In genomic region chr7:142808802-142809583, GRCh38 we compare ENCODE assay signal across 8 cellular contexts. TPM values are rescaled to one million over a fixed set of nuclear protein-coding genes. Genes with fewer than 3 reads are reported as not detected.
DNase-seq lines count a peak whose midpoint lies in the region; ATAC-seq and TF ChIP-seq lines count a peak whose summit lies in the region.

No MANE protein-coding gene starts in this region.

- in situ Hi-C loops in GM13977 (cut with MboI; ENCODE audit: low pct_unique_long_range_greater_than_20kb, low sequenced_read_pairs, unreplicated experiment) = no loop called here

- H3K4me2 ChIP-seq in OCI-LY7 (ENCODE audit: low read length) (peak overlapping the region; percentile 89), osteoblast (ENCODE audit: insufficient read depth, low read length) (no peak overlapping the region)

- POLR2A ChIA-PET in OCI-LY7 (lab: Charles Lee) = interaction anchor here (0.6 to 15.5 kb wide), 10 partner anchors 18 to 1663 kb away, joined by 3 to 666 read pairs (median 3); partner anchors contain the start of gene PRSS2

- no TSS peak for BruUV-seq in OCI-LY7 (replicated peaks; lab: Mats Ljungman, UMichigan)

- H4K20me1 ChIP-seq in OCI-LY7 (ENCODE audit: insufficient read depth, low read length) (no peaks in the 10 kb centered on the region), osteoblast (ENCODE audit: insufficient read depth, low read length) (no peaks in the 10 kb centered on the region)

- H3K79me2 ChIP-seq in OCI-LY7 (ENCODE audit: insufficient read depth, low read depth, low read length) (no peaks in the 10 kb centered on the region), osteoblast (ENCODE audit: insufficient read depth, low read length) (no peaks in the 10 kb centered on the region)

- no peak for TF ChIP-seq CTCF in GM13977 (IDR thresholded peaks at IDR 0.05; ENCODE audit: extremely low read depth, insufficient read depth, missing control alignments)
- TF ChIP-seq CTCF in OCI-LY7 (conservative IDR thresholded peaks at IDR 0.05; ENCODE audit: low read length) = no peak
- no peak for TF ChIP-seq CTCF in osteoblast (IDR thresholded peaks at IDR 0.05; ENCODE audit: extremely low read depth, low read depth, low read length)

- peaks cover 97% of the 10 kb centered on the region for H3K4me1 ChIP-seq in OCI-LY7 (ENCODE audit: insufficient read depth, low read length, poor library complexity, severe bottlenecking)
- H3K4me1 ChIP-seq in osteoblast (ENCODE audit: insufficient read depth, low read length) = peaks cover 38% of the 10 kb centered on the region

- DNase-seq in GM13977 (ENCODE audit: low spot score) = peak; percentile 73
- DNase-seq in OCI-LY7 (ENCODE audit: low spot score) = peak; percentile 99
- peak; percentile 97 for DNase-seq in activated gamma-delta T cell treated with Interleukin-2 at 50 U/mL for 16 hours
- DNase-seq in osteoblast (ENCODE audit: insufficient read length, low spot score, missing footprints) = no peak
- no peak for DNase-seq in NCI-H1436 (lab: John Stamatoyannopoulos, UW)
- no peak for DNase-seq in AML-193 (lab: John Stamatoyannopoulos, UW)
- no peak for DNase-seq in SK-N-DZ (ENCODE audit: low spot score)

- peaks cover under 1% of the 10 kb centered on the region for H3K27me3 ChIP-seq in osteoblast (ENCODE audit: insufficient read depth, low read length)

- intact Hi-C loops in OCI-LY7 (cut with micrococcal nuclease; ENCODE audit: unreplicated experiment) = loop anchor here (1.0 to 10.0 kb wide), 7 partner anchors 11 to 478 kb away; partner anchors contain the start of gene CASP2

- ATAC-seq in HG02571 (IDR thresholded peaks at IDR 0.05; ENCODE audit: unreplicated experiment) = peak; percentile 89

- H3K9me2 ChIP-seq in OCI-LY7 (ENCODE audit: insufficient read depth, low read length) = no peaks in the 10 kb centered on the region

- H2AFZ ChIP-seq in OCI-LY7 (ENCODE audit: low read length) = no peak overlapping the region
- H2AFZ ChIP-seq in osteoblast (ENCODE audit: low read length) = no peak overlapping the region

- peak overlapping the region; percentile 56 for H3K4me3 ChIP-seq in OCI-LY7 (ENCODE audit: low read depth, low read length, poor library complexity, severe bottlenecking)
- H3K4me3 ChIP-seq in osteoblast (ENCODE audit: insufficient read depth, low read length) = no peak overlapping the region

- H3K9me3 ChIP-seq in OCI-LY7 (ENCODE audit: low read length) = no peaks in the 10 kb centered on the region
- no peaks in the 10 kb centered on the region for H3K9me3 ChIP-seq in osteoblast (ENCODE audit: low read depth, low read length)

- CTCF ChIA-PET in OCI-LY7 (lab: Charles Lee; ENCODE audit: unreplicated experiment) = interaction anchor here (1.3 to 6.0 kb wide), 7 partner anchors 11 to 95 kb away, joined by 3 to 90 read pairs (median 16); no protein-coding TSS in a partner anchor

- H3K36me3 ChIP-seq in OCI-LY7 (ENCODE audit: insufficient read depth, low read length) = peaks cover 18% of the 10 kb centered on the region
- no peaks in the 10 kb centered on the region for H3K36me3 ChIP-seq in osteoblast (ENCODE audit: insufficient read depth, low read length)

- H3K27ac ChIP-seq in OCI-LY7 (ENCODE audit: low read depth, low read length, poor library complexity, severe bottlenecking) (peak overlapping the region; percentile 100), osteoblast (ENCODE audit: low read depth, low read length) (peak overlapping the region; percentile 62)

RNA-seq across cellular contexts. Expression of gene PRSS2, which starts 38.2 kb away (rescaled TPM):
- 0.23 and 0.60 TPM in 2 replicates for total RNA-seq in OCI-LY7 (2014; rRNA removed; shearing (Covaris generic))
- total RNA-seq in OCI-LY7 (2022) (1.1 TPM in 2 replicates), osteoblast (not detected in 2 replicates)
- polyA plus RNA-seq in SK-N-DZ (2014; cell fraction: cytosol; rRNA removed) = not detected in 2 replicates
- not detected in 2 replicates for polyA plus RNA-seq in SK-N-DZ (2014; cell fraction: nucleus; rRNA removed)

RNA-seq across cellular contexts. Expression of gene EPHB6, which starts 45.9 kb away (rescaled TPM):
- 0.15 and 0.41 TPM in 2 replicates for total RNA-seq in OCI-LY7 (2014; rRNA removed; shearing (Covaris generic))
- total RNA-seq in OCI-LY7 (2022) = 0.33 and 0.57 TPM in 2 replicates
- total RNA-seq in osteoblast = 2.4 and 4.0 TPM in 2 replicates
- 0.05 and 0.17 TPM in 2 replicates for polyA plus RNA-seq in SK-N-DZ (2014; cell fraction: cytosol; rRNA removed)
- 0.09 and 0.41 TPM in 2 replicates for polyA plus RNA-seq in SK-N-DZ (2014; cell fraction: nucleus; rRNA removed)

RNA-seq across cellular contexts. Expression of gene PRSS1, which starts 59.7 kb away (rescaled TPM):
- not detected in 2 replicates for total RNA-seq in OCI-LY7 (2014; rRNA removed; shearing (Covaris generic))
- total RNA-seq in OCI-LY7 (2022) (not detected in 2 replicates), osteoblast (not detected in 2 replicates)
- not detected in 2 replicates for polyA plus RNA-seq in SK-N-DZ (2014; cell fraction: cytosol; rRNA removed)
- polyA plus RNA-seq in SK-N-DZ (2014; cell fraction: nucleus; rRNA removed) = not detected in 2 replicates

Comparison
In these comparisons a context has a peak if more than half of its experiments do, and no peak if none do; other contexts are left out.
1. DNase-seq: peak in GM13977 (single experiment), OCI-LY7 (single experiment) and activated gamma-delta T cell treated with Interleukin-2 at 50 U/mL for 16 hours (single experiment); none in osteoblast (single experiment), NCI-H1436 (single experiment), AML-193 (0 of 2) and SK-N-DZ (single experiment).